In genomic region chr11:114354076-114354475, GRCh38 we compare ENCODE assay signal across 14 cellular contexts. TPM values are rescaled to one million over a fixed set of nuclear protein-coding genes. Genes with fewer than 3 reads are reported as not detected.
DNase-seq lines count a peak whose midpoint lies in the region; ATAC-seq and TF ChIP-seq lines count a peak whose summit lies in the region.
"Had no signal": no experiment of that assay in that cellular context is flagged by ENCODE, and none has a peak within 500 bp of the region (broad histone marks: within the 10 kb centered on the region; RNA-seq: fewer than 3 reads in every experiment).

No MANE protein-coding gene starts in this region.

- CTCF ChIA-PET in PC-9 (lab: Charles Lee) = no interaction called here
- CTCF ChIA-PET in activated CD8-positive, alpha-beta T cell treated with anti-CD3 and anti-CD28 coated beads, Interleukin-2, amount 10 ng/mL, durations not matched to agents 7 days and 5 days (lab: Charles Lee) = no interaction called here
- CTCF ChIA-PET in activated naive CD4-positive, alpha-beta T cell treated with anti-CD3 and anti-CD28 coated beads for 36 hours (lab: Charles Lee) = no interaction called here

- 0 out of 2 replicates have a peak, but pooled peaks cover 3% of the 10 kb centered on the region for H3F3A ChIP-seq in PC-9 (ENCODE audit: insufficient read depth, low read depth)

- no peak overlapping the region for H3K4me3 ChIP-seq in PC-9
- H3K4me3 ChIP-seq: GM12878, lung, testis had no signal

- no peak overlapping the region for H3K27ac Mint-ChIP-seq in activated CD8-positive, alpha-beta T cell treated with anti-CD3 and anti-CD28 coated beads, Interleukin-2, amount 10 ng/mL, durations not matched to agents 7 days and 5 days
- no peak overlapping the region for H3K27ac Mint-ChIP-seq in activated naive CD4-positive, alpha-beta T cell treated with anti-CD3 and anti-CD28 coated beads for 36 hours

- no peaks in the 10 kb centered on the region for H4K20me1 ChIP-seq in PC-9 (ENCODE audit: insufficient read depth)

- H3K9me3 ChIP-seq in PC-9 (ENCODE audit: insufficient read depth, low read depth) = no peaks in the 10 kb centered on the region
- H3K9me3 ChIP-seq: testis had no signal

- intact Hi-C loops in PC-9 (cut with micrococcal nuclease; ENCODE audit: unreplicated experiment) = no loop called here
- intact Hi-C loops in activated naive CD4-positive, alpha-beta T cell treated with anti-CD3 and anti-CD28 coated beads for 36 hours (cut with micrococcal nuclease) = no loop called here

- H3K9me2 ChIP-seq in PC-9 (ENCODE audit: insufficient read depth) = no peaks in the 10 kb centered on the region

- BruUV-seq in PC-9 (replicated peaks; lab: Mats Ljungman, UMichigan) = no TSS peak

- no peak overlapping the region for H3K4me3 Mint-ChIP-seq in activated CD8-positive, alpha-beta T cell treated with anti-CD3 and anti-CD28 coated beads, Interleukin-2, amount 10 ng/mL, durations not matched to agents 7 days and 5 days
- no peak overlapping the region for H3K4me3 Mint-ChIP-seq in activated naive CD4-positive, alpha-beta T cell treated with anti-CD3 and anti-CD28 coated beads for 36 hours

- H3K27me3 Mint-ChIP-seq in activated CD8-positive, alpha-beta T cell treated with anti-CD3 and anti-CD28 coated beads, Interleukin-2, amount 10 ng/mL, durations not matched to agents 7 days and 5 days (ENCODE audit: low read depth) = peaks cover 4% of the 10 kb centered on the region
- H3K27me3 Mint-ChIP-seq in activated naive CD4-positive, alpha-beta T cell treated with anti-CD3 and anti-CD28 coated beads for 36 hours (ENCODE audit: low read depth) = no peaks in the 10 kb centered on the region

- H3K36me3 ChIP-seq in PC-9 (ENCODE audit: low read depth) = no peaks in the 10 kb centered on the region

- TF ChIP-seq CTCF in PC-9 (conservative IDR thresholded peaks at IDR 0.05) = no peak

- H3K79me2 ChIP-seq in PC-9 (ENCODE audit: low read depth) = no peaks in the 10 kb centered on the region

- H3K4me1 Mint-ChIP-seq in activated CD8-positive, alpha-beta T cell treated with anti-CD3 and anti-CD28 coated beads, Interleukin-2, amount 10 ng/mL, durations not matched to agents 7 days and 5 days (ENCODE audit: low read depth) = peaks cover 2% of the 10 kb centered on the region
- no peaks in the 10 kb centered on the region for H3K4me1 Mint-ChIP-seq in activated naive CD4-positive, alpha-beta T cell treated with anti-CD3 and anti-CD28 coated beads for 36 hours (ENCODE audit: low read depth)

- H3K9me3 Mint-ChIP-seq in activated CD8-positive, alpha-beta T cell treated with anti-CD3 and anti-CD28 coated beads, Interleukin-2, amount 10 ng/mL, durations not matched to agents 7 days and 5 days (ENCODE audit: insufficient read depth) = no peaks in the 10 kb centered on the region
- H3K9me3 Mint-ChIP-seq in activated naive CD4-positive, alpha-beta T cell treated with anti-CD3 and anti-CD28 coated beads for 36 hours = no peaks in the 10 kb centered on the region

- no peaks in the 10 kb centered on the region for H3K27me3 ChIP-seq in PC-9 (ENCODE audit: insufficient read depth, low read depth)
- H3K27me3 ChIP-seq: testis had no signal

- no peaks in the 10 kb centered on the region for H3K36me3 Mint-ChIP-seq in activated CD8-positive, alpha-beta T cell treated with anti-CD3 and anti-CD28 coated beads, Interleukin-2, amount 10 ng/mL, durations not matched to agents 7 days and 5 days (ENCODE audit: low read depth)
- H3K36me3 Mint-ChIP-seq in activated naive CD4-positive, alpha-beta T cell treated with anti-CD3 and anti-CD28 coated beads for 36 hours (ENCODE audit: low read depth) = no peaks in the 10 kb centered on the region

- peaks cover 4% of the 10 kb centered on the region for H3K4me1 ChIP-seq in PC-9 (replicated peaks; ENCODE audit: insufficient read depth)
- H3K4me1 ChIP-seq: testis had no signal

- in situ Hi-C loops in Caki2 (cut with HindIII; ENCODE audit: low pct_unique_long_range_greater_than_20kb, low sequenced_read_pairs) = no loop called here

- no peak overlapping the region for H3K4me2 ChIP-seq in PC-9

- DNase-seq in Caki2 (ENCODE audit: low read depth) = peak; percentile 91
- DNase-seq in PC-9 = peak; percentile 47 to 75
- DNase-seq in epithelial cell of prostate (ENCODE audit: low read depth, low spot score) = peak; percentile 90
- DNase-seq in non-pigmented ciliary epithelial cell (ENCODE audit: low read depth) = peak; percentile 97
- DNase-seq in NCI-H524 (lab: John Stamatoyannopoulos, UW) = no peak
- DNase-seq in activated CD8-positive, alpha-beta T cell treated with anti-CD3 and anti-CD28 coated beads, Interleukin-2, amount 10 ng/mL, durations not matched to agents 7 days and 5 days = no peak
- DNase-seq in activated naive CD4-positive, alpha-beta T cell treated with anti-CD3 and anti-CD28 coated beads for 36 hours = no peak
- DNase-seq in inferior parietal cortex (ENCODE audit: extremely low spot score) = no peak
- DNase-seq: anterior cingulate cortex, testis had no signal

- H3K27ac ChIP-seq in PC-9 = no peak overlapping the region
- no peak overlapping the region for H3K27ac ChIP-seq in epithelial cell of prostate
- H3K27ac ChIP-seq: testis had no signal

- POLR2A ChIA-PET in PC-9 (lab: Charles Lee; ENCODE audit: unreplicated experiment) = no interaction called here
- POLR2A ChIA-PET in activated CD8-positive, alpha-beta T cell treated with anti-CD3 and anti-CD28 coated beads, Interleukin-2, amount 10 ng/mL, durations not matched to agents 7 days and 5 days (lab: Charles Lee) = no interaction called here

- no peak overlapping the region for H2AFZ ChIP-seq in PC-9

- no peak for ATAC-seq in activated CD8-positive, alpha-beta T cell treated with anti-CD3 and anti-CD28 coated beads, Interleukin-2, amount 10 ng/mL, durations not matched to agents 7 days and 5 days
- ATAC-seq: GM12878 had no signal

RNA-seq across cellular contexts. Expression of gene C11orf71, which starts 46.2 kb away (rescaled TPM):
- 0.81 and 2.3 TPM in 2 replicates for total RNA-seq in Caki2 (2014; rRNA removed; shearing (Covaris generic); ENCODE audit: low replicate concordance)
- total RNA-seq in PC-9 (2021) = 3.7 and 4.9 TPM in 2 replicates
- 1 to 10 TPM; 8.2 to 8.4 TPM for total RNA-seq in activated CD8-positive, alpha-beta T cell treated with anti-CD3 and anti-CD28 coated beads, Interleukin-2, amount 10 ng/mL, durations not matched to agents 7 days and 5 days
- 1 to 10 TPM; 7.5 to 7.6 TPM for total RNA-seq in activated naive CD4-positive, alpha-beta T cell treated with anti-CD3 and anti-CD28 coated beads for 36 hours

RNA-seq across cellular contexts. Expression of gene RBM7, which starts 46.4 kb away (rescaled TPM):
- 15.6 and 20.4 TPM in 2 replicates for total RNA-seq in Caki2 (2014; rRNA removed; shearing (Covaris generic); ENCODE audit: low replicate concordance)
- 18.9 and 34.7 TPM in 2 replicates for total RNA-seq in PC-9 (2021)
- total RNA-seq in activated CD8-positive, alpha-beta T cell treated with anti-CD3 and anti-CD28 coated beads, Interleukin-2, amount 10 ng/mL, durations not matched to agents 7 days and 5 days = 10 to 100 TPM; 38.4 to 42.9 TPM
- total RNA-seq in activated naive CD4-positive, alpha-beta T cell treated with anti-CD3 and anti-CD28 coated beads for 36 hours = 10 to 100 TPM; 36.9 to 41.7 TPM

RNA-seq across cellular contexts. Expression of gene NNMT, which starts 57.9 kb away (rescaled TPM):
- total RNA-seq in Caki2 (2014; rRNA removed; shearing (Covaris generic); ENCODE audit: low replicate concordance) = 66.9 and 89.8 TPM in 2 replicates
- not detected in 2 replicates for total RNA-seq in PC-9 (2021)
- not detected for total RNA-seq in activated CD8-positive, alpha-beta T cell treated with anti-CD3 and anti-CD28 coated beads, Interleukin-2, amount 10 ng/mL, durations not matched to agents 7 days and 5 days
- not detected for total RNA-seq in activated naive CD4-positive, alpha-beta T cell treated with anti-CD3 and anti-CD28 coated beads for 36 hours
- total RNA-seq: activated CD8-positive, alpha-beta memory T cell treated with anti-CD3 and anti-CD28 coated beads for 36 hours; GM12878; T-helper 1 cell treated with Interleukin-12 subunit alpha and Interleukin-12 subunit beta and Interleukin-4 antibody, amounts not matched to agents 30 ng/mL and 1 ng/mL, for 36 hours had no signal

Comparison
In these comparisons a context has a peak if more than half of its experiments do, and no peak if none do; other contexts are left out.
1. DNase-seq: peak in Caki2 (single experiment), PC-9 (2 of 2), epithelial cell of prostate (single experiment) and non-pigmented ciliary epithelial cell (single experiment); none in NCI-H524 (0 of 2), activated CD8-positive, alpha-beta T cell treated with anti-CD3 and anti-CD28 coated beads, Interleukin-2, amount 10 ng/mL, durations not matched to agents 7 days and 5 days (single experiment), activated naive CD4-positive, alpha-beta T cell treated with anti-CD3 and anti-CD28 coated beads for 36 hours (single experiment) and inferior parietal cortex (single experiment).
2. RNA of gene NNMT, which starts 57.9 kb away (total RNA-seq): 66.9 to 89.8 TPM in Caki2; not detected in PC-9, not detected in activated CD8-positive, alpha-beta T cell treated with anti-CD3 and anti-CD28 coated beads, Interleukin-2, amount 10 ng/mL, durations not matched to agents 7 days and 5 days and not detected in activated naive CD4-positive, alpha-beta T cell treated with anti-CD3 and anti-CD28 coated beads for 36 hours; every median in the first group is over 10 times any median in the second.